In the genomic region with DNA sequence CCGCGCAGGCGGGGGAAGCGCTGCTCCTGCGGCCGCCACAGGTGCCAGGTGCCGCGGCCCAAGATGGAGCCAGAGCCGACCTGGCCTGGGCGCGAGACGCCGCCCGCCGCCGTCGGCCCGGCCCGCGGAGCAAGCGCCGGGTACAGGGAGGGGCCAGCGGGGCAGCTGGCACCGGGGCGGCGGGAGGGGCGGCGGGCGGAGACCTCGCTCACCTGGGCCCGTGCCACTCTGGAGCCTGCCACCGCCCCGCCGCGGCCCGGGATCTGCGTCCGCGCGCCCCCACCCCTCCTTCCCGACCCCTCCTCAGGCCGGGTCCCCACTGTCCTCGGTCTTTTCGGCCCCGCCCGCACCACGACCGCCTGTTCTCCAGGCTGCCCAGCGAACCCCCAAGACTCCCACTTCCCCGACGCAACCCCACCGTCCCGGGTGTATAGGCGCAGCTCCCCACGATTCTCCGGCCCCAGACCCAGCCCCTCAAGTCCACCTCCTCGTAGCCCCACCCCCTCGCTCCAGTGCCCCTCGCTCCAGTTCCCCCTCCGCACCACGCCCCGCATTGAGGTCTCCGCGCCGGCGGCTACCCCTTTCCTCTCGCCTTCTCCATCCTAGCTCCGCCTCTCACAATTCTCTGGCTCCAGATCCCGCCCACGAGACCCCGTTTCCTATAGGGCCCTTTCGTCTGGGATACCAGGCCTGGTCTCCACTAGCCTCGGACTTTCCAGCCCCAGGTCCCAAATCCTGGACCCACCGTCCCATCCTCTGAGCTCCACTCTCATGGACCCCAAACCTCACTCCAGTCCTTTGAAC, we compare ENCODE assay signal across 9 cellular contexts. TPM values are rescaled to one million over a fixed set of nuclear protein-coding genes. Genes with fewer than 3 reads are reported as not detected.
DNase-seq lines count a peak whose midpoint lies in the region; ATAC-seq, FAIRE-seq and TF ChIP-seq lines count a peak whose summit lies in the region.
"Had no signal": no experiment of that assay in that cellular context is flagged by ENCODE, and none has a peak within 500 bp of the region (broad histone marks: within the 10 kb centered on the region; RNA-seq: fewer than 3 reads in every experiment).

A gene (minus strand): TSS at position 144 of the 804 bp plus-strand sequence. CDS start 5,922 bp downstream, outside the sequence.

- peaks cover 2% of the 10 kb centered on the region for H3K4me1 Mint-ChIP-seq in T-helper 2 cell treated with Interferon-gamma antibody and Interleukin-4, amounts not matched to agents 5 μg/mL and 100 μg/mL, for 36 hours (ENCODE audit: low read depth)

- peak in 1 of 2 donors; percentile 48 for TF ChIP-seq POLR2A in thyroid gland (IDR thresholded peaks at IDR 0.05)

- H3K4me3 Mint-ChIP-seq in T-helper 2 cell treated with Interferon-gamma antibody and Interleukin-4, amounts not matched to agents 5 μg/mL and 100 μg/mL, for 36 hours, result peak within 1 kb of the TSS; percentile 59

- intact Hi-C loops in lower lobe of right lung (cut with DNase I), result no loop called here
- intact Hi-C loops in thyroid gland (cut with DNase I), result no loop called here

- no peaks in the 10 kb centered on the region for H3K36me3 Mint-ChIP-seq in T-helper 2 cell treated with Interferon-gamma antibody and Interleukin-4, amounts not matched to agents 5 μg/mL and 100 μg/mL, for 36 hours (ENCODE audit: low read depth)

- H3K9me3 Mint-ChIP-seq in T-helper 2 cell treated with Interferon-gamma antibody and Interleukin-4, amounts not matched to agents 5 μg/mL and 100 μg/mL, for 36 hours, result no peaks in the 10 kb centered on the region

- H3K4me1 ChIP-seq in lower lobe of right lung (peaks cover 16% of the 10 kb centered on the region), thyroid gland (peaks cover 0 to 13% of the 10 kb centered on the region in 2 donors)

- ATAC-seq in lower lobe of right lung (peak; percentile 70 to 87), GM19035 (IDR thresholded peaks at IDR 0.05; ENCODE audit: unreplicated experiment) (no peak)

- no peak for DNase-seq in T-helper 2 cell treated with Interferon-gamma antibody and Interleukin-4, amounts not matched to agents 5 μg/mL and 100 μg/mL, for 36 hours (ENCODE audit: low spot score)
- DNase-seq in T-helper 2 cell (no peak), bronchial epithelial cell (ENCODE audit: low read depth) (no peak), lower lobe of right lung (peak; percentile 78), thyroid gland (peak; percentile 74), NOMO-1 (lab: John Stamatoyannopoulos, UW; ENCODE audit: unreplicated experiment in 2 of 2) (no peak), foreskin fibroblast (no peak)

- H3K27me3 ChIP-seq in bronchial epithelial cell (ENCODE audit: control insufficient read depth, insufficient read depth, low read length) (peaks cover 41% of the 10 kb centered on the region), lower lobe of right lung (ENCODE audit: low read depth) (peaks cover 52% of the 10 kb centered on the region), thyroid gland (no peaks in the 10 kb centered on the region)

- no peaks in the 10 kb centered on the region for H3K27me3 Mint-ChIP-seq in T-helper 2 cell treated with Interferon-gamma antibody and Interleukin-4, amounts not matched to agents 5 μg/mL and 100 μg/mL, for 36 hours (ENCODE audit: low read depth)

- H3K36me3 ChIP-seq in bronchial epithelial cell (ENCODE audit: control insufficient read depth, insufficient read depth, low read length), result no peaks in the 10 kb centered on the region
- H3K36me3 ChIP-seq in lower lobe of right lung, result peaks cover 2% of the 10 kb centered on the region
- no peaks in the 10 kb centered on the region for H3K36me3 ChIP-seq in thyroid gland

- H3K27ac ChIP-seq in lower lobe of right lung, result peak within 1 kb of the TSS; percentile 59
- H3K27ac ChIP-seq in thyroid gland, result no peak within 1 kb of the TSS

- no peak within 1 kb of the TSS for H3K27ac Mint-ChIP-seq in T-helper 2 cell treated with Interferon-gamma antibody and Interleukin-4, amounts not matched to agents 5 μg/mL and 100 μg/mL, for 36 hours

- 5 to 6% methylated on average over 49 to 59 of the region's 74 CpGs for WGBS in thyroid gland, 2 donors

- no peaks in the 10 kb centered on the region for H3K9me3 ChIP-seq in lower lobe of right lung
- H3K9me3 ChIP-seq in thyroid gland, result no peaks in the 10 kb centered on the region

- TF ChIP-seq CTCF in bronchial epithelial cell (IDR thresholded peaks at IDR 0.05; ENCODE audit: insufficient read depth, low read length, severe bottlenecking), result no peak
- TF ChIP-seq CTCF in lower lobe of right lung (IDR thresholded peaks at IDR 0.05), result no peak
- no peak for TF ChIP-seq CTCF in thyroid gland (IDR thresholded peaks at IDR 0.05)
- TF ChIP-seq CTCF in foreskin fibroblast (IDR thresholded peaks at IDR 0.05; ENCODE audit: low read depth, low read length), result no peak

- FAIRE-seq in bronchial epithelial cell (lab: Jason Lieb, UNC), result no peak

- peak within 1 kb of the TSS; percentile 48 for H3K4me3 ChIP-seq in bronchial epithelial cell (ENCODE audit: low read depth, low read length)
- H3K4me3 ChIP-seq in lower lobe of right lung, result peak within 1 kb of the TSS; percentile 60
- peak within 1 kb of the TSS in 2 of 3 donors; percentile 17 to 62 for H3K4me3 ChIP-seq in thyroid gland (replicated peaks in 1 of 3)
- no peak within 1 kb of the TSS for H3K4me3 ChIP-seq in foreskin fibroblast (ENCODE audit: low read depth in 1 of 2, low read length in 2 of 2)

RNA-seq across cellular contexts. Expression of the gene that starts here (rescaled TPM):
- total RNA-seq in bronchial epithelial cell (0.53 and 3.2 TPM in 2 replicates), lower lobe of right lung (42.1 TPM), thyroid gland (10 to 100 TPM in 2 of 4 donors, 1 to 10 TPM in 2; 9.1 to 14.7 (median 10.6) TPM)
- total RNA-seq: myocyte had no signal

Comparison
In these comparisons a context has a peak if more than half of its experiments do, and no peak if none do; other contexts are left out.
1. DNase-seq: peak in lower lobe of right lung (single experiment) and thyroid gland (2 of 2); none in T-helper 2 cell treated with Interferon-gamma antibody and Interleukin-4, amounts not matched to agents 5 μg/mL and 100 μg/mL, for 36 hours (single experiment), T-helper 2 cell (0 of 5), bronchial epithelial cell (single experiment), NOMO-1 (0 of 2) and foreskin fibroblast (0 of 2).
2. H3K4me3 ChIP-seq: peak in bronchial epithelial cell (single experiment), lower lobe of right lung (single experiment) and thyroid gland (2 of 3); none in foreskin fibroblast (0 of 2).